12 cellular contexts compared by ENCODE assay signal in the genomic region with DNA sequence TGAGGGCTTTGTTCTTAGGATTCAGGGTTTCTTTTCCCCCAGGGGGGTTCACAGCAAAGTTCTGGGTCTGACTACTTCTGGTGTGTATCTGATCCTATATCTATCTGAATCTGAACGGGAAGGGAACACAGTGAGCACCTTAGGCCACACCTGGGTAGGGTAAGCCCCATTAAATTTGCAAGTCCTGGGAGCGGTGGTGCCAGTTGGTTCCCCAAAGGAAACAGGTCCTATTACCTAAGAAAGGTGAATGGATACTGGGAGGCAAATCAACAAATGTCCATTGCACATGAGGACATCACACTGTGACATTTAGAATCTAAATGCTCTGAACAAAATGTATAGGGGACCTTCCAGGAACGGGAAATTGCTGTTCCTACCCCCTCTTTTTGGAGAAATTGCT. TPM values are rescaled to one million over a fixed set of nuclear protein-coding genes. Genes with fewer than 3 reads are reported as not detected.
DNase-seq lines count a peak whose midpoint lies in the region; ATAC-seq, FAIRE-seq and TF ChIP-seq lines count a peak whose summit lies in the region.
"Had no signal": no experiment of that assay in that cellular context is flagged by ENCODE, and none has a peak within 500 bp of the region (broad histone marks: within the 10 kb centered on the region; RNA-seq: fewer than 3 reads in every experiment).

No MANE protein-coding gene starts in this region.

- H3K9ac ChIP-seq in HepG2 (ENCODE audit: insufficient read depth, low read depth, low read length) (peak overlapping the region; percentile 54; the same call in 1 of the 2 replicates), neural progenitor cell (no peak overlapping the region)

- POLR2A ChIA-PET in activated CD4-positive, alpha-beta T cell treated with anti-CD3 and anti-CD28 coated beads for 36 hours (lab: Charles Lee), result interaction anchor here (0.7 kb wide), 1 partner anchor 9 kb away, joined by 4 read pairs; no protein-coding TSS in a partner anchor
- POLR2A ChIA-PET in HepG2 (lab: Yijun Ruan, JAX), result interaction anchor here (0.6 to 1.3 kb wide), 7 partner anchors 10 to 1592 kb away, joined by 3 to 8 read pairs (median 4); a partner anchor contains a TSS

- ATAC-seq in activated CD4-positive, alpha-beta T cell treated with anti-CD3 and anti-CD28 coated beads for 36 hours, result peak; percentile 32
- ATAC-seq in HepG2 (peak; percentile 10; the same call in 1 of the 3 replicates), HG03097 (IDR thresholded peaks at IDR 0.05; ENCODE audit: low FRiP score, unreplicated experiment) (no peak), GM18909 (IDR thresholded peaks at IDR 0.05; ENCODE audit: poor library complexity, unreplicated experiment) (no peak)

- no peak for TF ChIP-seq POLR2A in HepG2 (IDR thresholded peaks at IDR 0.05; ENCODE audit: insufficient read depth in 1 of 2, low read depth in 2 of 2, low read length in 2 of 2)

- no peaks in the 10 kb centered on the region for H3F3A ChIP-seq in neural progenitor cell (ENCODE audit: low read depth)

- peaks cover 37% of the 10 kb centered on the region for H3K4me1 ChIP-seq in HepG2 (ENCODE audit: insufficient read depth, low read length)
- H3K4me1 ChIP-seq in neural progenitor cell, result no peaks in the 10 kb centered on the region

- TSS peak; percentile 99 for BruUV-seq in HepG2 (replicated peaks; lab: Mats Ljungman, UMichigan)

- no peak overlapping the region for H3K4me3 ChIP-seq in HepG2 (replicated peaks in 1 of 3; ENCODE audit: insufficient read depth in 1 of 3, low read depth in 2 of 3, low read length in 3 of 3)
- H3K4me3 ChIP-seq in neural progenitor cell, result no peak overlapping the region

- H3K79me2 ChIP-seq in HepG2 (ENCODE audit: insufficient read depth, low read length) (no peaks in the 10 kb centered on the region), neural progenitor cell (ENCODE audit: low read depth) (no peaks in the 10 kb centered on the region)

- H3K4me3 Mint-ChIP-seq in activated CD4-positive, alpha-beta T cell treated with anti-CD3 and anti-CD28 coated beads for 36 hours, result no peak overlapping the region
- H3K4me3 Mint-ChIP-seq in activated T-helper 1 cell treated with anti-CD3 and anti-CD28 coated beads, Interleukin-12 subunit alpha, Interleukin-12 subunit beta, Interleukin-2, Interleukin-4 antibody, amounts not matched to agents 30 ng/mL and 10 ng/mL and 1 ng/mL, durations not matched to agents 14 hours and 24 hours and 36 hours, result peak overlapping the region; percentile 49
- H3K4me3 Mint-ChIP-seq in stimulated activated naive CD8-positive, alpha-beta T cell treated with anti-CD3 and anti-CD28 coated beads, Interleukin-15, Interleukin-2, amounts not matched to agents 100 ng/mL and 50 ng/mL, for 24 hours, result peak overlapping the region; percentile 61
- H3K4me3 Mint-ChIP-seq in neural progenitor cell, result no peak overlapping the region
- H3K4me3 Mint-ChIP-seq: H9 had no signal

- no peak for FAIRE-seq in HepG2 (lab: Jason Lieb, UNC)

- no peak for DNase-seq in activated CD4-positive, alpha-beta T cell treated with anti-CD3 and anti-CD28 coated beads for 36 hours
- no peak for DNase-seq in activated CD4-positive, alpha-beta T cell treated with anti-CD3 and anti-CD28 coated beads for 1 hour
- DNase-seq in activated T-helper 1 cell treated with anti-CD3 and anti-CD28 coated beads, Interleukin-12 subunit alpha, Interleukin-12 subunit beta, Interleukin-2, Interleukin-4 antibody, amounts not matched to agents 30 ng/mL and 10 ng/mL and 1 ng/mL, durations not matched to agents 14 hours and 24 hours and 36 hours (ENCODE audit: low spot score), result no peak
- no peak for DNase-seq in HepG2 (ENCODE audit: low spot score)
- no peak for DNase-seq in neural progenitor cell (ENCODE audit: low spot score)
- DNase-seq: 8988T; central memory CD4-positive, alpha-beta T cell; H9; mesendoderm had no signal

- TF ChIP-seq RAD21 in HepG2 (CRISPR knock-in tag; IDR thresholded peaks at IDR 0.05), result no peak

- H4K20me1 ChIP-seq in HepG2 (ENCODE audit: insufficient read depth, low read length), result no peaks in the 10 kb centered on the region
- H4K20me1 ChIP-seq in neural progenitor cell (ENCODE audit: low read depth), result no peaks in the 10 kb centered on the region

- H3K27me3 ChIP-seq in HepG2 (ENCODE audit: control insufficient read depth in 1 of 2, insufficient read depth in 2 of 2, low read length in 2 of 2), result no peaks in the 10 kb centered on the region
- H3K27me3 ChIP-seq in neural progenitor cell, result no peaks in the 10 kb centered on the region

- H3K9me3 ChIP-seq in HepG2 (ENCODE audit: low read length) (no peaks in the 10 kb centered on the region), neural progenitor cell (ENCODE audit: low read depth) (no peaks in the 10 kb centered on the region)

- TF ChIP-seq CTCF in HepG2 (CRISPR knock-in tag; IDR thresholded peaks at IDR 0.05) (no peak), neural progenitor cell (IDR thresholded peaks at IDR 0.05) (no peak)

- no peaks in the 10 kb centered on the region for H3K9me3 Mint-ChIP-seq in activated CD4-positive, alpha-beta T cell treated with anti-CD3 and anti-CD28 coated beads for 36 hours (ENCODE audit: low read depth)
- peaks cover 8% of the 10 kb centered on the region for H3K9me3 Mint-ChIP-seq in activated T-helper 1 cell treated with anti-CD3 and anti-CD28 coated beads, Interleukin-12 subunit alpha, Interleukin-12 subunit beta, Interleukin-2, Interleukin-4 antibody, amounts not matched to agents 30 ng/mL and 10 ng/mL and 1 ng/mL, durations not matched to agents 14 hours and 24 hours and 36 hours
- no peaks in the 10 kb centered on the region for H3K9me3 Mint-ChIP-seq in stimulated activated naive CD8-positive, alpha-beta T cell treated with anti-CD3 and anti-CD28 coated beads, Interleukin-15, Interleukin-2, amounts not matched to agents 100 ng/mL and 50 ng/mL, for 24 hours
- no peaks in the 10 kb centered on the region for H3K9me3 Mint-ChIP-seq in neural progenitor cell
- H3K9me3 Mint-ChIP-seq: H9 had no signal

- in situ Hi-C loops in HepG2 (cut with HindIII; ENCODE audit: extremely low pct_ligation_motif_present, low pct_unique_long_range_greater_than_20kb), result no loop called here

- H3K27ac ChIP-seq in HepG2 (ENCODE audit: extremely low read length, insufficient read depth, low read length) (peak overlapping the region; percentile 29), neural progenitor cell (no peak overlapping the region)

- H3K36me3 Mint-ChIP-seq in activated CD4-positive, alpha-beta T cell treated with anti-CD3 and anti-CD28 coated beads for 36 hours (ENCODE audit: low read depth), result peaks cover 5% of the 10 kb centered on the region
- peaks cover 10% of the 10 kb centered on the region for H3K36me3 Mint-ChIP-seq in activated T-helper 1 cell treated with anti-CD3 and anti-CD28 coated beads, Interleukin-12 subunit alpha, Interleukin-12 subunit beta, Interleukin-2, Interleukin-4 antibody, amounts not matched to agents 30 ng/mL and 10 ng/mL and 1 ng/mL, durations not matched to agents 14 hours and 24 hours and 36 hours (ENCODE audit: low read depth)
- H3K36me3 Mint-ChIP-seq in stimulated activated naive CD8-positive, alpha-beta T cell treated with anti-CD3 and anti-CD28 coated beads, Interleukin-15, Interleukin-2, amounts not matched to agents 100 ng/mL and 50 ng/mL, for 24 hours (ENCODE audit: low read depth), result peaks cover 40% of the 10 kb centered on the region
- no peaks in the 10 kb centered on the region for H3K36me3 Mint-ChIP-seq in neural progenitor cell

- H3K4me1 Mint-ChIP-seq in activated CD4-positive, alpha-beta T cell treated with anti-CD3 and anti-CD28 coated beads for 36 hours, result peaks cover 34% of the 10 kb centered on the region
- H3K4me1 Mint-ChIP-seq in activated T-helper 1 cell treated with anti-CD3 and anti-CD28 coated beads, Interleukin-12 subunit alpha, Interleukin-12 subunit beta, Interleukin-2, Interleukin-4 antibody, amounts not matched to agents 30 ng/mL and 10 ng/mL and 1 ng/mL, durations not matched to agents 14 hours and 24 hours and 36 hours (ENCODE audit: low read depth), result peaks cover 38% of the 10 kb centered on the region
- H3K4me1 Mint-ChIP-seq in stimulated activated naive CD8-positive, alpha-beta T cell treated with anti-CD3 and anti-CD28 coated beads, Interleukin-15, Interleukin-2, amounts not matched to agents 100 ng/mL and 50 ng/mL, for 24 hours (ENCODE audit: low read depth), result peaks cover 80% of the 10 kb centered on the region
- no peaks in the 10 kb centered on the region for H3K4me1 Mint-ChIP-seq in neural progenitor cell

- WGBS in HepG2 (ENCODE audit: low lambda C conversion rate), result 18% methylated on average over 3 of the region's 3 CpGs

- H3K4me2 ChIP-seq in HepG2 (ENCODE audit: low read depth, low read length) (peak overlapping the region; percentile 54), neural progenitor cell (no peak overlapping the region)

- intact Hi-C loops in activated CD4-positive, alpha-beta T cell treated with anti-CD3 and anti-CD28 coated beads for 36 hours (cut with DNase I, micrococcal nuclease), result loop anchor here in 1 of 2 experiments (1.0 to 5.0 kb wide), 3 partner anchors 20 to 153 kb away; a partner anchor contains a TSS
- intact Hi-C loops in activated T-helper 1 cell treated with anti-CD3 and anti-CD28 coated beads, Interleukin-12 subunit alpha, Interleukin-12 subunit beta, Interleukin-2, Interleukin-4 antibody, amounts not matched to agents 30 ng/mL and 10 ng/mL and 1 ng/mL, durations not matched to agents 14 hours and 24 hours and 36 hours (cut with micrococcal nuclease), result loop anchor here (1.0 to 2.0 kb wide), 3 partner anchors 84 to 154 kb away; a partner anchor contains a TSS
- intact Hi-C loops in HepG2 (cut with micrococcal nuclease; ENCODE audit: unreplicated experiment), result no loop called here

- H3K27ac Mint-ChIP-seq in activated CD4-positive, alpha-beta T cell treated with anti-CD3 and anti-CD28 coated beads for 36 hours, result peak overlapping the region; percentile 86
- peak overlapping the region; percentile 84 for H3K27ac Mint-ChIP-seq in activated T-helper 1 cell treated with anti-CD3 and anti-CD28 coated beads, Interleukin-12 subunit alpha, Interleukin-12 subunit beta, Interleukin-2, Interleukin-4 antibody, amounts not matched to agents 30 ng/mL and 10 ng/mL and 1 ng/mL, durations not matched to agents 14 hours and 24 hours and 36 hours
- peak overlapping the region; percentile 97 for H3K27ac Mint-ChIP-seq in stimulated activated naive CD8-positive, alpha-beta T cell treated with anti-CD3 and anti-CD28 coated beads, Interleukin-15, Interleukin-2, amounts not matched to agents 100 ng/mL and 50 ng/mL, for 24 hours
- H3K27ac Mint-ChIP-seq in neural progenitor cell, result no peak overlapping the region

- H2AFZ ChIP-seq in HepG2 (ENCODE audit: low read length), result peak overlapping the region; percentile 65
- H2AFZ ChIP-seq in neural progenitor cell (replicated peaks), result no peak overlapping the region

- H3K27me3 Mint-ChIP-seq in activated CD4-positive, alpha-beta T cell treated with anti-CD3 and anti-CD28 coated beads for 36 hours, result no peaks in the 10 kb centered on the region
- no peaks in the 10 kb centered on the region for H3K27me3 Mint-ChIP-seq in activated T-helper 1 cell treated with anti-CD3 and anti-CD28 coated beads, Interleukin-12 subunit alpha, Interleukin-12 subunit beta, Interleukin-2, Interleukin-4 antibody, amounts not matched to agents 30 ng/mL and 10 ng/mL and 1 ng/mL, durations not matched to agents 14 hours and 24 hours and 36 hours (ENCODE audit: insufficient read depth)
- no peaks in the 10 kb centered on the region for H3K27me3 Mint-ChIP-seq in stimulated activated naive CD8-positive, alpha-beta T cell treated with anti-CD3 and anti-CD28 coated beads, Interleukin-15, Interleukin-2, amounts not matched to agents 100 ng/mL and 50 ng/mL, for 24 hours
- H3K27me3 Mint-ChIP-seq in neural progenitor cell (ENCODE audit: insufficient read depth, low read depth), result no peaks in the 10 kb centered on the region

- TF ChIP-seq EP300 in HepG2 (IDR thresholded peaks at IDR 0.05; ENCODE audit: low read depth in 2 of 2, low read length in 2 of 2) (no peak), HepG2 (CRISPR knock-in tag; IDR thresholded peaks at IDR 0.05; ENCODE audit: borderline replicate concordance) (no peak)

- CTCF ChIA-PET in activated CD4-positive, alpha-beta T cell treated with anti-CD3 and anti-CD28 coated beads for 36 hours (lab: Charles Lee), result interaction anchor here (0.5 to 0.8 kb wide), 2 partner anchors 23 to 155 kb away, joined by 3 read pairs; no protein-coding TSS in a partner anchor
- CTCF ChIA-PET in HepG2 (lab: Yijun Ruan, JAX; ENCODE audit: low intra/inter-chr PET ratio, low total read pairs), result no interaction called here

- no peaks in the 10 kb centered on the region for H3K36me3 ChIP-seq in HepG2 (replicated peaks in 1 of 2; ENCODE audit: control insufficient read depth in 1 of 2, insufficient read depth in 2 of 2, low read length in 2 of 2)
- no peaks in the 10 kb centered on the region for H3K36me3 ChIP-seq in neural progenitor cell

RNA-seq across cellular contexts. Expression of a gene that starts 54.6 kb away (rescaled TPM):
- total RNA-seq in activated CD4-positive, alpha-beta T cell treated with anti-CD3 and anti-CD28 coated beads for 36 hours, result 10 to 100 TPM; 10.1 to 11.6 TPM
- 16.0 and 17.4 TPM in 2 replicates for total RNA-seq in activated T-helper 1 cell treated with anti-CD3 and anti-CD28 coated beads, Interleukin-12 subunit alpha, Interleukin-12 subunit beta, Interleukin-2, Interleukin-4 antibody, amounts not matched to agents 30 ng/mL and 10 ng/mL and 1 ng/mL, durations not matched to agents 14 hours and 24 hours and 36 hours
- total RNA-seq in HepG2 (2016; rRNA removed; fragmentation: Illumina TruSeq; extraction: Trizol) (1.2 and 1.4 TPM in 2 replicates), neural progenitor cell (ENCODE audit: low replicate concordance) (39.0 and 44.6 TPM in 2 replicates)
- total RNA-seq in HepG2 (2016; cell fraction: cytosol; rRNA removed; fragmentation: Illumina TruSeq; extraction: Trizol; ENCODE audit: low read depth), result 0.71 and 1.0 TPM in 2 replicates
- 0.69 and 0.79 TPM in 2 replicates for total RNA-seq in HepG2 (2016; cell fraction: insoluble cytoplasmic fraction; rRNA removed; fragmentation: Illumina TruSeq; extraction: Trizol)
- total RNA-seq in HepG2 (2016; cell fraction: membrane; rRNA removed; fragmentation: Illumina TruSeq; extraction: Trizol), result 1.2 and 1.5 TPM in 2 replicates
- total RNA-seq in HepG2 (2016; cell fraction: nucleus; rRNA removed; fragmentation: Illumina TruSeq; extraction: Trizol), result 1.3 and 1.4 TPM in 2 replicates
- 1.4 and 2.5 TPM in 2 replicates for polyA plus RNA-seq in HepG2 (2011; rRNA removed)
- polyA plus RNA-seq in HepG2 (2011; cell fraction: cytosol; rRNA removed), result 0.99 and 1.8 TPM in 2 replicates
- 0.90 and 1.3 TPM in 2 replicates for polyA plus RNA-seq in HepG2 (2011; cell fraction: nucleus; rRNA removed)
- polyA plus RNA-seq in HepG2 (2012), result 1.0 and 2.9 TPM in 2 replicates
- polyA plus RNA-seq in HepG2 (2016; cell fraction: cytosol; fragmentation: Illumina TruSeq; extraction: Trizol; ENCODE audit: low read depth), result 1.4 TPM in 2 replicates
- 1.7 and 2.5 TPM in 2 replicates for polyA plus RNA-seq in HepG2 (2016; cell fraction: insoluble cytoplasmic fraction; fragmentation: Illumina TruSeq; extraction: Trizol; ENCODE audit: low read depth)
- 0.86 and 2.2 TPM in 2 replicates for polyA plus RNA-seq in HepG2 (2016; cell fraction: membrane; fragmentation: Illumina TruSeq; extraction: Trizol; ENCODE audit: low read depth)
- 1.2 and 2.5 TPM in 2 replicates for polyA plus RNA-seq in HepG2 (2016; cell fraction: nucleus; fragmentation: Illumina TruSeq; extraction: Trizol; ENCODE audit: insufficient read depth, low read depth)
- 2.4 and 7.1 TPM in 2 replicates for polyA minus RNA-seq in HepG2 (2011; rRNA and poly(A)+ RNA removed; ENCODE audit: low replicate concordance)
- 0.53 and 1.3 TPM in 2 replicates for polyA minus RNA-seq in HepG2 (2011; cell fraction: cytosol; rRNA and poly(A)+ RNA removed)
- 1.2 and 2.7 TPM in 2 replicates for polyA minus RNA-seq in HepG2 (2011; cell fraction: nucleus; rRNA and poly(A)+ RNA removed)

Comparison
In these comparisons a context has a peak if more than half of its experiments do, and no peak if none do; other contexts are left out.
1. ATAC-seq: peak in activated CD4-positive, alpha-beta T cell treated with anti-CD3 and anti-CD28 coated beads for 36 hours (single experiment) and HepG2 (single experiment); none in HG03097 (single experiment) and GM18909 (single experiment).
2. H3K4me3 Mint-ChIP-seq: peak in activated T-helper 1 cell treated with anti-CD3 and anti-CD28 coated beads, Interleukin-12 subunit alpha, Interleukin-12 subunit beta, Interleukin-2, Interleukin-4 antibody, amounts not matched to agents 30 ng/mL and 10 ng/mL and 1 ng/mL, durations not matched to agents 14 hours and 24 hours and 36 hours (single experiment) and stimulated activated naive CD8-positive, alpha-beta T cell treated with anti-CD3 and anti-CD28 coated beads, Interleukin-15, Interleukin-2, amounts not matched to agents 100 ng/mL and 50 ng/mL, for 24 hours (single experiment); none in activated CD4-positive, alpha-beta T cell treated with anti-CD3 and anti-CD28 coated beads for 36 hours (single experiment) and neural progenitor cell (single experiment).